ENCODE assay signal across 17 cellular contexts in genomic region chr10:106380706-106381105, GRCh38.
A peak's percentile ranks its signal among the peaks of the same experiment; 100 is the strongest.
DNase-seq lines count a peak whose midpoint lies in the region; ATAC-seq and TF ChIP-seq lines count a peak whose summit lies in the region.
"Had no signal": no experiment of that assay in that cellular context is flagged by ENCODE, and none has a peak within 500 bp of the region (broad histone marks: within the 10 kb centered on the region; RNA-seq: fewer than 3 reads in every experiment).

No MANE protein-coding gene starts in this region.

- no peak overlapping the region for H3K27ac Mint-ChIP-seq in activated CD8-positive, alpha-beta T cell treated with anti-CD3 and anti-CD28 coated beads, Interleukin-2, amount 10 ng/mL, durations not matched to agents 7 days and 5 days
- H3K27ac Mint-ChIP-seq: CD4-positive, alpha-beta memory T cell; HFFc6 had no signal

- H3K36me3 ChIP-seq in RWPE2 (ENCODE audit: low read depth), result no peaks in the 10 kb centered on the region
- H3K36me3 ChIP-seq in OCI-LY7 (ENCODE audit: insufficient read depth, low read length), result no peaks in the 10 kb centered on the region
- H3K36me3 ChIP-seq: HAP-1 had no signal

- TF ChIP-seq CTCF in RWPE2 (IDR thresholded peaks at IDR 0.05; ENCODE audit: poor library complexity, severe bottlenecking), result no peak
- no peak for TF ChIP-seq CTCF in OCI-LY7 (conservative IDR thresholded peaks at IDR 0.05; ENCODE audit: low read length)

- H3K9me3 Mint-ChIP-seq in activated CD8-positive, alpha-beta T cell treated with anti-CD3 and anti-CD28 coated beads, Interleukin-2, amount 10 ng/mL, durations not matched to agents 7 days and 5 days (ENCODE audit: insufficient read depth), result peaks cover 24% of the 10 kb centered on the region
- H3K9me3 Mint-ChIP-seq: HFFc6 had no signal

- no peaks in the 10 kb centered on the region for H3K4me1 Mint-ChIP-seq in activated CD8-positive, alpha-beta T cell treated with anti-CD3 and anti-CD28 coated beads, Interleukin-2, amount 10 ng/mL, durations not matched to agents 7 days and 5 days (ENCODE audit: low read depth)
- H3K4me1 Mint-ChIP-seq: CD4-positive, alpha-beta memory T cell had no signal

- CTCF ChIA-PET in OCI-LY7 (lab: Charles Lee; ENCODE audit: unreplicated experiment), result no interaction called here
- CTCF ChIA-PET in activated CD8-positive, alpha-beta T cell treated with anti-CD3 and anti-CD28 coated beads, Interleukin-2, amount 10 ng/mL, durations not matched to agents 7 days and 5 days (lab: Charles Lee), result no interaction called here

- intact Hi-C loops in OCI-LY7 (cut with micrococcal nuclease; ENCODE audit: unreplicated experiment), result no loop called here

- no peak overlapping the region for H3K4me3 Mint-ChIP-seq in activated CD8-positive, alpha-beta T cell treated with anti-CD3 and anti-CD28 coated beads, Interleukin-2, amount 10 ng/mL, durations not matched to agents 7 days and 5 days
- H3K4me3 Mint-ChIP-seq: CD4-positive, alpha-beta memory T cell; HFFc6 had no signal

- no peaks in the 10 kb centered on the region for H3K36me3 Mint-ChIP-seq in activated CD8-positive, alpha-beta T cell treated with anti-CD3 and anti-CD28 coated beads, Interleukin-2, amount 10 ng/mL, durations not matched to agents 7 days and 5 days (ENCODE audit: low read depth)
- H3K36me3 Mint-ChIP-seq: CD4-positive, alpha-beta memory T cell had no signal

- no peak overlapping the region for H3K4me3 ChIP-seq in RWPE2 (ENCODE audit: severe bottlenecking)
- H3K4me3 ChIP-seq in OCI-LY7 (ENCODE audit: low read depth, low read length, poor library complexity, severe bottlenecking), result no peak overlapping the region
- H3K4me3 ChIP-seq: GM12878, HAP-1 had no signal

- peaks cover 4% of the 10 kb centered on the region for H3K9me3 ChIP-seq in RWPE2 (ENCODE audit: severe bottlenecking)
- H3K9me3 ChIP-seq in OCI-LY7 (ENCODE audit: low read length), result no peaks in the 10 kb centered on the region
- H3K9me3 ChIP-seq: HAP-1 had no signal

- H3K79me2 ChIP-seq in OCI-LY7 (ENCODE audit: insufficient read depth, low read depth, low read length), result no peaks in the 10 kb centered on the region

- peak; percentile 32 for DNase-seq in ELR (ENCODE audit: low read depth)
- DNase-seq in HT1080 (ENCODE audit: low read depth), result peak; percentile 27
- no peak for DNase-seq in RWPE2 (ENCODE audit: low spot score)
- DNase-seq in OCI-LY7 (ENCODE audit: low spot score), result no peak
- no peak for DNase-seq in NCI-H2227 (lab: John Stamatoyannopoulos, UW; ENCODE audit: unreplicated experiment)
- no peak for DNase-seq in activated CD8-positive, alpha-beta T cell treated with anti-CD3 and anti-CD28 coated beads, Interleukin-2, amount 10 ng/mL, durations not matched to agents 7 days and 5 days
- DNase-seq: C1 segment of cervical spinal cord; Calu3; CD4-positive, alpha-beta memory T cell; COR-L47; DMS53; DMS79 treated with DMSO at 0.1 percent for 48 hours; GDM1; GOT3; HFFc6 had no signal

- BruUV-seq in OCI-LY7 (replicated peaks; lab: Mats Ljungman, UMichigan), result no TSS peak

- H4K20me1 ChIP-seq in OCI-LY7 (ENCODE audit: insufficient read depth, low read length), result no peaks in the 10 kb centered on the region

- H3K27ac ChIP-seq in RWPE2 (ENCODE audit: poor library complexity, severe bottlenecking) (peak overlapping the region; percentile 58), OCI-LY7 (ENCODE audit: low read depth, low read length, poor library complexity, severe bottlenecking) (no peak overlapping the region)

- POLR2A ChIA-PET in OCI-LY7 (lab: Charles Lee), result interaction anchor here (1.0 to 1.2 kb wide), 3 partner anchors 15 to 25 kb away, joined by 3 to 4 read pairs (median 4); no protein-coding TSS in a partner anchor
- POLR2A ChIA-PET in activated CD8-positive, alpha-beta T cell treated with anti-CD3 and anti-CD28 coated beads, Interleukin-2, amount 10 ng/mL, durations not matched to agents 7 days and 5 days (lab: Charles Lee), result no interaction called here

- no peak overlapping the region for H2AFZ ChIP-seq in OCI-LY7 (ENCODE audit: low read length)

- no peak overlapping the region for H3K4me2 ChIP-seq in OCI-LY7 (ENCODE audit: low read length)

- H3K4me1 ChIP-seq in RWPE2 (ENCODE audit: insufficient read depth, poor library complexity, severe bottlenecking) (peaks cover 13% of the 10 kb centered on the region), OCI-LY7 (ENCODE audit: insufficient read depth, low read length, poor library complexity, severe bottlenecking) (no peaks in the 10 kb centered on the region)
- H3K4me1 ChIP-seq: HAP-1 had no signal

- peak; percentile 90 for ATAC-seq in RWPE2 (ENCODE audit: low read depth)
- no peak for ATAC-seq in activated CD8-positive, alpha-beta T cell treated with anti-CD3 and anti-CD28 coated beads, Interleukin-2, amount 10 ng/mL, durations not matched to agents 7 days and 5 days
- ATAC-seq: GM12878 had no signal

- H3K27me3 ChIP-seq in RWPE2 (ENCODE audit: insufficient read depth, poor library complexity, severe bottlenecking), result no peaks in the 10 kb centered on the region

- H3K9me2 ChIP-seq in OCI-LY7 (ENCODE audit: insufficient read depth, low read length), result no peaks in the 10 kb centered on the region

- no peaks in the 10 kb centered on the region for H3K27me3 Mint-ChIP-seq in activated CD8-positive, alpha-beta T cell treated with anti-CD3 and anti-CD28 coated beads, Interleukin-2, amount 10 ng/mL, durations not matched to agents 7 days and 5 days (ENCODE audit: low read depth)
- H3K27me3 Mint-ChIP-seq: CD4-positive, alpha-beta memory T cell had no signal

Comparison
In these comparisons a context has a peak if more than half of its experiments do, and no peak if none do; other contexts are left out.
1. DNase-seq: peak in ELR (single experiment) and HT1080 (single experiment); none in RWPE2 (single experiment), OCI-LY7 (single experiment), NCI-H2227 (single experiment) and activated CD8-positive, alpha-beta T cell treated with anti-CD3 and anti-CD28 coated beads, Interleukin-2, amount 10 ng/mL, durations not matched to agents 7 days and 5 days (single experiment).